In the genomic region with DNA sequence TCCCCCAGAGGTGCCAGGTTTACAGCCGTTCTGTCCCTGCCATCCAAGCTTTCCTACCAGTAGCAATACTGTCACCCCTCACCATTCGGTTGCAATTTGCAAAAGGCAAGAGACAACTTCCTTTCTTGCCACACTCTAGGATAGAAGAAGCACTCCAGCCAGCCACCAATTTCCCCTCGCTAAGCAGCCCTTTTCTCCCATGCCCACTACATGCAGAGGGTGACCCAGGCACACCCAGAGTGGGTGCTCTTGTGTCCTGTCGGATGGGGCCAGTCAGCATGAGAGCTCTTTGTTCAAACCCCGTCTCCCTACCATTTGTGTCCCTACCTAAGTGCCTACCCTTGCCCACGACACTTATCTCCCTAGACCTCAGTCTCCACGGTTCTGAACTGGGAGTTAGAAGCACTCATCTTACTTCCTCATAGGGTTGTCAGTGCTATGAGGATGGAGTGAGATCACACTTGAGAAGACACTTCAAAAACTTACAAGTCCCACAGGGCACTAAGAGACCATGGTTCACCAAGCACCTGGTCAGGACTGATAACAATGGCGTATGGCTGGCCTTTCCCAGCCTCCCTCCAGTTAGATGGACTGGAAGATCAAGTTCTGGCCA, we compare ENCODE assay signal across 1 cellular context.
TF ChIP-seq lines count a peak whose summit lies in the region.

No MANE protein-coding gene starts in this region.

TF ChIP-seq in IMR-90, 13 proteins besides CTCF, POLR2A, EP300 and RAD21:
- TF ChIP-seq RFX5 (IDR thresholded peaks at IDR 0.05; ENCODE audit: low read depth, low read length), result no peak
